ENCODE assay signal across 17 cellular contexts in genomic region chr2:168798888-168799410, GRCh38. TPM values are rescaled to one million over a fixed set of nuclear protein-coding genes. Genes with fewer than 3 reads are reported as not detected.
"Had no signal": no experiment of that assay in that cellular context is flagged by ENCODE, and none has a peak within 500 bp of the region (broad histone marks: within the 10 kb centered on the region; RNA-seq: fewer than 3 reads in every experiment).

No MANE protein-coding gene starts in this region.

- H3K36me3 ChIP-seq: esophagus squamous epithelium, right atrium auricular region had no signal

- H3K27ac Mint-ChIP-seq: activated CD4-positive, alpha-beta T cell treated with anti-CD3 and anti-CD28 coated beads, Interleukin-2, amount 10 ng/mL, durations not matched to agents 7 days and 5 days; activated naive CD8-positive, alpha-beta T cell treated with anti-CD3 and anti-CD28 coated beads, Interleukin-2, amount 10 ng/mL, durations not matched to agents 7 days and 5 days; activated T-helper 1 cell treated with anti-CD3 and anti-CD28 coated beads, Interleukin-12 subunit alpha, Interleukin-12 subunit beta, Interleukin-2, Interleukin-4 antibody, amounts not matched to agents 30 ng/mL and 10 ng/mL and 1 ng/mL, durations not matched to agents 14 hours and 24 hours and 36 hours; progenitor cell of endocrine pancreas; T-helper 2 cell treated with Interferon-gamma antibody and Interleukin-4, amounts not matched to agents 5 μg/mL and 100 μg/mL, for 36 hours; type B pancreatic cell had no signal

- DNase-seq: activated CD4-positive, alpha-beta T cell treated with anti-CD3 and anti-CD28 coated beads, Interleukin-2, amount 10 ng/mL, durations not matched to agents 7 days and 5 days; activated naive CD8-positive, alpha-beta T cell treated with anti-CD3 and anti-CD28 coated beads, Interleukin-2, amount 10 ng/mL, durations not matched to agents 7 days and 5 days; aorta; esophagus squamous epithelium; hypothalamus; naive thymus-derived CD8-positive, alpha-beta T cell; nucleus accumbens; stimulated activated naive CD8-positive, alpha-beta T cell treated with anti-CD3 and anti-CD28 coated beads, Interleukin-15, Interleukin-2, amounts not matched to agents 100 U/mL and 50 U/mL, for 24 hours; SW 1271 had no signal

- H3K27me3 ChIP-seq: esophagus squamous epithelium, right atrium auricular region had no signal

- H3K4me1 Mint-ChIP-seq: naive thymus-derived CD8-positive, alpha-beta T cell had no signal

- H3K9me3 Mint-ChIP-seq: activated naive CD8-positive, alpha-beta T cell treated with anti-CD3 and anti-CD28 coated beads, Interleukin-2, amount 10 ng/mL, durations not matched to agents 7 days and 5 days; activated T-helper 1 cell treated with anti-CD3 and anti-CD28 coated beads, Interleukin-12 subunit alpha, Interleukin-12 subunit beta, Interleukin-2, Interleukin-4 antibody, amounts not matched to agents 30 ng/mL and 10 ng/mL and 1 ng/mL, durations not matched to agents 14 hours and 24 hours and 36 hours; naive thymus-derived CD8-positive, alpha-beta T cell; T-helper 2 cell treated with Interferon-gamma antibody and Interleukin-4, amounts not matched to agents 5 μg/mL and 100 μg/mL, for 36 hours; type B pancreatic cell had no signal

- H3K4me3 ChIP-seq: esophagus squamous epithelium, lung, right atrium auricular region had no signal

- H3K4me3 Mint-ChIP-seq: activated CD4-positive, alpha-beta T cell treated with anti-CD3 and anti-CD28 coated beads, Interleukin-2, amount 10 ng/mL, durations not matched to agents 7 days and 5 days; activated naive CD8-positive, alpha-beta T cell treated with anti-CD3 and anti-CD28 coated beads, Interleukin-2, amount 10 ng/mL, durations not matched to agents 7 days and 5 days; activated T-helper 1 cell treated with anti-CD3 and anti-CD28 coated beads, Interleukin-12 subunit alpha, Interleukin-12 subunit beta, Interleukin-2, Interleukin-4 antibody, amounts not matched to agents 30 ng/mL and 10 ng/mL and 1 ng/mL, durations not matched to agents 14 hours and 24 hours and 36 hours; naive thymus-derived CD8-positive, alpha-beta T cell; T-helper 2 cell treated with Interferon-gamma antibody and Interleukin-4, amounts not matched to agents 5 μg/mL and 100 μg/mL, for 36 hours; type B pancreatic cell had no signal

- H3K9me3 ChIP-seq: esophagus squamous epithelium, right atrium auricular region had no signal

- ATAC-seq: naive thymus-derived CD8-positive, alpha-beta T cell; stimulated activated naive CD8-positive, alpha-beta T cell treated with anti-CD3 and anti-CD28 coated beads, Interleukin-15, Interleukin-2, amounts not matched to agents 100 U/mL and 50 U/mL, for 24 hours had no signal

- FAIRE-seq: bronchial epithelial cell had no signal

- H3K27ac ChIP-seq: right atrium auricular region had no signal

- H3K36me3 Mint-ChIP-seq: activated naive CD8-positive, alpha-beta T cell treated with anti-CD3 and anti-CD28 coated beads, Interleukin-2, amount 10 ng/mL, durations not matched to agents 7 days and 5 days; naive thymus-derived CD8-positive, alpha-beta T cell; type B pancreatic cell had no signal

- H3K27me3 Mint-ChIP-seq: progenitor cell of endocrine pancreas, type B pancreatic cell had no signal

RNA-seq across cellular contexts. Expression of gene NOSTRIN, which starts 3.5 kb away (rescaled TPM):
- total RNA-seq: activated CD4-positive, alpha-beta T cell treated with anti-CD3 and anti-CD28 coated beads, Interleukin-2, amount 10 ng/mL, durations not matched to agents 7 days and 5 days; activated CD8-positive, alpha-beta memory T cell treated with anti-CD3 and anti-CD28 coated beads for 36 hours; activated naive CD8-positive, alpha-beta T cell treated with anti-CD3 and anti-CD28 coated beads, Interleukin-2, amount 10 ng/mL, durations not matched to agents 7 days and 5 days; activated T-helper 1 cell treated with anti-CD3 and anti-CD28 coated beads, Interleukin-12 subunit alpha, Interleukin-12 subunit beta, Interleukin-2, Interleukin-4 antibody, amounts not matched to agents 30 ng/mL and 10 ng/mL and 1 ng/mL, durations not matched to agents 14 hours and 24 hours and 36 hours had no signal
- polyA plus RNA-seq: naive thymus-derived CD8-positive, alpha-beta T cell had no signal
